24 cellular contexts compared by ENCODE assay signal in the genomic region with DNA sequence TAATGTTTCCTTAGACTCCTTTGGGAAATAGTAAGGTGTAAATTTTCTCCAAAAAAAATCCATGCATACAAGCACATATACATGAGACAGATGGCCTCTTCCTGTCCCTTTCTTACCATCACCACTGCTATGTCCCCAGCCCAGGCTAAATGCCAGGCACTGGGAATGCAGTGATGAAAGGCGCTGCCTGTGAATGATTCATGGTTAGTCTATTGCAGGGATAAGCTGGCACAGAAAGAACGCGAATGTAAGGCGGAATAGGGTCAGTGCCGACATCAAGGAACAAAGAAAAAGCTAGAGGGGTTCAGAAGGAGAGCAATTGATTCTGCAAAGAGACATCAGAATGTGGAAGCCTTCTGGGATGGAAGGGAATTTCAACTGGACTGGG. TPM values are rescaled to one million over a fixed set of nuclear protein-coding genes. Genes with fewer than 3 reads are reported as not detected.
DNase-seq lines count a peak whose midpoint lies in the region; ATAC-seq, FAIRE-seq and TF ChIP-seq lines count a peak whose summit lies in the region.
"Had no signal": no experiment of that assay in that cellular context is flagged by ENCODE, and none has a peak within 500 bp of the region (broad histone marks: within the 10 kb centered on the region; RNA-seq: fewer than 3 reads in every experiment).

No MANE protein-coding gene starts in this region.

- FAIRE-seq in pancreas (lab: Jason Lieb, UNC) = no peak
- FAIRE-seq: A204.1 had no signal

- TF ChIP-seq CTCF in upper lobe of right lung (IDR thresholded peaks at IDR 0.05) (no peak), pancreas (IDR thresholded peaks at IDR 0.05) (no peak), GM20000 (IDR thresholded peaks at IDR 0.05; ENCODE audit: extremely low read depth, missing control alignments) (no peak)

- no peaks in the 10 kb centered on the region for H3K9me3 Mint-ChIP-seq in activated T-helper 1 cell treated with anti-CD3 and anti-CD28 coated beads, Interleukin-12 subunit alpha, Interleukin-12 subunit beta, Interleukin-2, Interleukin-4 antibody, amounts not matched to agents 30 ng/mL and 10 ng/mL and 1 ng/mL, durations not matched to agents 14 hours and 24 hours and 36 hours
- H3K9me3 Mint-ChIP-seq: CD14-positive monocyte; stimulated activated naive B cell treated with anti-CD40 and anti-IgM and Interleukin-4, amounts not matched to agents 10 μg/mL and 1 μg/mL and 100 μg/mL, for 72 hours had no signal

- H3K4me1 Mint-ChIP-seq in activated T-helper 1 cell treated with anti-CD3 and anti-CD28 coated beads, Interleukin-12 subunit alpha, Interleukin-12 subunit beta, Interleukin-2, Interleukin-4 antibody, amounts not matched to agents 30 ng/mL and 10 ng/mL and 1 ng/mL, durations not matched to agents 14 hours and 24 hours and 36 hours (ENCODE audit: low read depth) = peaks cover 17% of the 10 kb centered on the region
- H3K4me1 Mint-ChIP-seq: naive B cell had no signal

- no peaks in the 10 kb centered on the region for H3K36me3 Mint-ChIP-seq in activated T-helper 1 cell treated with anti-CD3 and anti-CD28 coated beads, Interleukin-12 subunit alpha, Interleukin-12 subunit beta, Interleukin-2, Interleukin-4 antibody, amounts not matched to agents 30 ng/mL and 10 ng/mL and 1 ng/mL, durations not matched to agents 14 hours and 24 hours and 36 hours (ENCODE audit: low read depth)
- H3K36me3 Mint-ChIP-seq: activated CD8-positive, alpha-beta memory T cell treated with anti-CD3 and anti-CD28 coated beads, Interleukin-2, amount 10 ng/mL, durations not matched to agents 7 days and 5 days; CD14-positive monocyte; naive B cell; stimulated activated naive B cell treated with anti-CD40 and anti-IgM and Interleukin-4, amounts not matched to agents 10 μg/mL and 1 μg/mL and 100 μg/mL, for 72 hours had no signal

- WGBS in right cardiac atrium = 39% methylated on average over 5 of the region's 5 CpGs
- WGBS in pancreas, 2 donors = 72 to 81% methylated on average over 5 of the region's 5 CpGs

- H3K4me3 Mint-ChIP-seq in activated T-helper 1 cell treated with anti-CD3 and anti-CD28 coated beads, Interleukin-12 subunit alpha, Interleukin-12 subunit beta, Interleukin-2, Interleukin-4 antibody, amounts not matched to agents 30 ng/mL and 10 ng/mL and 1 ng/mL, durations not matched to agents 14 hours and 24 hours and 36 hours = no peak overlapping the region
- H3K4me3 Mint-ChIP-seq: activated CD8-positive, alpha-beta memory T cell treated with anti-CD3 and anti-CD28 coated beads, Interleukin-2, amount 10 ng/mL, durations not matched to agents 7 days and 5 days; naive B cell; stimulated activated naive B cell treated with anti-CD40 and anti-IgM and Interleukin-4, amounts not matched to agents 10 μg/mL and 1 μg/mL and 100 μg/mL, for 72 hours had no signal

- H3K9me3 ChIP-seq in right cardiac atrium (ENCODE audit: control insufficient read depth, low read length) = no peaks in the 10 kb centered on the region
- no peaks in the 10 kb centered on the region for H3K9me3 ChIP-seq in upper lobe of right lung
- H3K9me3 ChIP-seq in pancreas = no peaks in the 10 kb centered on the region
- H3K9me3 ChIP-seq: tibial nerve had no signal

- no peaks in the 10 kb centered on the region for H3K36me3 ChIP-seq in upper lobe of right lung
- H3K36me3 ChIP-seq in pancreas = no peaks in the 10 kb centered on the region
- H3K36me3 ChIP-seq: tibial nerve had no signal

- H3K4me1 ChIP-seq in right cardiac atrium (ENCODE audit: control insufficient read depth, insufficient read depth, low read length) (peaks cover 10% of the 10 kb centered on the region), upper lobe of right lung (peaks cover 9% of the 10 kb centered on the region), pancreas (peaks cover 1 to 5% (median 3%) of the 10 kb centered on the region in 3 donors)

- H3K27me3 ChIP-seq in right cardiac atrium (ENCODE audit: control insufficient read depth, insufficient read depth) (no peaks in the 10 kb centered on the region), upper lobe of right lung (peaks cover 10% of the 10 kb centered on the region), pancreas (no peaks in the 10 kb centered on the region)

- DNase-seq in Right ventricle myocardium superior (no peak), cardiac septum (ENCODE audit: low spot score) (no peak), right cardiac atrium (no peak), upper lobe of right lung (no peak), pancreas (no peak), CD1c-positive myeloid dendritic cell (ENCODE audit: extremely low spot score) (no peak), GM20000 (ENCODE audit: low spot score) (no peak)
- no peak for DNase-seq in activated T-helper 1 cell treated with anti-CD3 and anti-CD28 coated beads, Interleukin-12 subunit alpha, Interleukin-12 subunit beta, Interleukin-2, Interleukin-4 antibody, amounts not matched to agents 30 ng/mL and 10 ng/mL and 1 ng/mL, durations not matched to agents 14 hours and 24 hours and 36 hours (ENCODE audit: low spot score)
- DNase-seq: activated CD4-positive, CD25-positive, alpha-beta regulatory T cell treated with anti-CD3 and anti-CD28 coated beads, Interleukin-2, amount 50 U/mL, for 72 hours; activated CD8-positive, alpha-beta memory T cell treated with anti-CD3 and anti-CD28 coated beads, Interleukin-2, amount 10 ng/mL, durations not matched to agents 7 days and 5 days; activated effector memory CD4-positive, alpha-beta T cell treated with Interleukin-2 at 50 U/mL for 16 hours; amniotic stem cell; central memory CD4-positive, alpha-beta T cell; effector memory CD4-positive, alpha-beta T cell; naive B cell; NCI-H1930; NCI-H510A treated with DMSO at 0.1 percent for 48 hours; stimulated activated naive B cell treated with anti-CD40 and anti-IgM and Interleukin-4, amounts not matched to agents 10 μg/mL and 1 μg/mL and 100 μg/mL, for 72 hours; T-helper 9 cell had no signal

- no peak overlapping the region for H3K4me3 ChIP-seq in right cardiac atrium (ENCODE audit: low read length)
- no peak overlapping the region for H3K4me3 ChIP-seq in upper lobe of right lung
- H3K4me3 ChIP-seq in pancreas = no peak overlapping the region
- H3K4me3 ChIP-seq: tibial nerve had no signal

- intact Hi-C loops in Right ventricle myocardium superior (cut with DNase I) (loop anchor here (5.0 kb wide), 1 partner anchor 96 kb away; a partner anchor contains a TSS), cardiac septum (cut with DNase I) (loop anchor here (2.0 kb wide), 1 partner anchor 59 kb away; no protein-coding TSS in a partner anchor), right cardiac atrium (cut with DNase I) (loop anchor here in 3 of 4 donors (5.0 to 10.0 kb wide), 3 partner anchors 93 to 287 kb away; a partner anchor contains a TSS), upper lobe of right lung (cut with DNase I) (no loop called here), pancreas (cut with DNase I) (no loop called here)
- intact Hi-C loops in activated T-helper 1 cell treated with anti-CD3 and anti-CD28 coated beads, Interleukin-12 subunit alpha, Interleukin-12 subunit beta, Interleukin-2, Interleukin-4 antibody, amounts not matched to agents 30 ng/mL and 10 ng/mL and 1 ng/mL, durations not matched to agents 14 hours and 24 hours and 36 hours (cut with micrococcal nuclease) = no loop called here

- H3K27me3 Mint-ChIP-seq in activated T-helper 1 cell treated with anti-CD3 and anti-CD28 coated beads, Interleukin-12 subunit alpha, Interleukin-12 subunit beta, Interleukin-2, Interleukin-4 antibody, amounts not matched to agents 30 ng/mL and 10 ng/mL and 1 ng/mL, durations not matched to agents 14 hours and 24 hours and 36 hours (ENCODE audit: insufficient read depth) = peaks cover 7% of the 10 kb centered on the region

- peak overlapping the region; percentile 35 for H3K27ac Mint-ChIP-seq in activated T-helper 1 cell treated with anti-CD3 and anti-CD28 coated beads, Interleukin-12 subunit alpha, Interleukin-12 subunit beta, Interleukin-2, Interleukin-4 antibody, amounts not matched to agents 30 ng/mL and 10 ng/mL and 1 ng/mL, durations not matched to agents 14 hours and 24 hours and 36 hours
- H3K27ac Mint-ChIP-seq: activated CD8-positive, alpha-beta memory T cell treated with anti-CD3 and anti-CD28 coated beads, Interleukin-2, amount 10 ng/mL, durations not matched to agents 7 days and 5 days; stimulated activated naive B cell treated with anti-CD40 and anti-IgM and Interleukin-4, amounts not matched to agents 10 μg/mL and 1 μg/mL and 100 μg/mL, for 72 hours had no signal

- peak; percentile 28 for ATAC-seq in Right ventricle myocardium superior (ENCODE audit: poor library complexity)
- no peak for ATAC-seq in right cardiac atrium
- no peak for ATAC-seq in upper lobe of right lung
- ATAC-seq in pancreas = no peak
- ATAC-seq: activated CD8-positive, alpha-beta memory T cell treated with anti-CD3 and anti-CD28 coated beads, Interleukin-2, amount 10 ng/mL, durations not matched to agents 7 days and 5 days had no signal

- H3K27ac ChIP-seq in right cardiac atrium (ENCODE audit: low read length) = peak overlapping the region; percentile 86
- peak overlapping the region; percentile 20 for H3K27ac ChIP-seq in upper lobe of right lung
- H3K27ac ChIP-seq in pancreas = no peak overlapping the region
- H3K27ac ChIP-seq: tibial nerve had no signal

RNA-seq across cellular contexts. Expression of a gene that starts 36.2 kb away (rescaled TPM):
- total RNA-seq in Right ventricle myocardium superior (0.30 TPM), cardiac septum (1.7 TPM), right cardiac atrium (1 to 10 TPM in 2 of 4 donors, under 1 TPM in 2; 0.34 to 1.3 (median 0.80) TPM), upper lobe of right lung (1.3 TPM), pancreas (under 1 TPM in 5 of 6 donors, not detected in 1; 0.14 to 0.25 (median 0.17) TPM)
- not detected in 2 replicates for total RNA-seq in activated T-helper 1 cell treated with anti-CD3 and anti-CD28 coated beads, Interleukin-12 subunit alpha, Interleukin-12 subunit beta, Interleukin-2, Interleukin-4 antibody, amounts not matched to agents 30 ng/mL and 10 ng/mL and 1 ng/mL, durations not matched to agents 14 hours and 24 hours and 36 hours
- polyA plus RNA-seq in right cardiac atrium (0.32 TPM), pancreas (under 1 TPM; 0.08 to 0.12 TPM)
- total RNA-seq: activated CD8-positive, alpha-beta memory T cell treated with anti-CD3 and anti-CD28 coated beads, Interleukin-2, amount 10 ng/mL, durations not matched to agents 7 days and 5 days; OCI-LY7 had no signal
- polyA plus RNA-seq: CD14-positive monocyte, liver had no signal

Comparison
In these comparisons a context has a peak if more than half of its experiments do, and no peak if none do; other contexts are left out.
1. H3K27ac ChIP-seq: peak in right cardiac atrium (single experiment) and upper lobe of right lung (single experiment); none in pancreas (0 of 4).
2. intact Hi-C loops: an anchor here in Right ventricle myocardium superior (5.0 kb wide), cardiac septum (2.0 kb wide) and right cardiac atrium (5.0 to 10.0 kb wide); none called in activated T-helper 1 cell treated with anti-CD3 and anti-CD28 coated beads, Interleukin-12 subunit alpha, Interleukin-12 subunit beta, Interleukin-2, Interleukin-4 antibody, amounts not matched to agents 30 ng/mL and 10 ng/mL and 1 ng/mL, durations not matched to agents 14 hours and 24 hours and 36 hours, upper lobe of right lung and pancreas.